In genomic region chr2:148927010-148927409, GRCh38 we compare ENCODE assay signal across 8 cellular contexts. TPM values are rescaled to one million over a fixed set of nuclear protein-coding genes. Genes with fewer than 3 reads are reported as not detected.
DNase-seq lines count a peak whose midpoint lies in the region; ATAC-seq lines count a peak whose summit lies in the region.

No MANE protein-coding gene starts in this region.

- peaks cover 25% of the 10 kb centered on the region for H3K4me1 Mint-ChIP-seq in stimulated activated effector memory CD8-positive, alpha-beta T cell treated with anti-CD3 and anti-CD28 coated beads, Interleukin-12 subunit alpha, Interleukin-12 subunit beta, amount 100 ng/mL, for 72 hours

- H3K9me3 ChIP-seq in aorta (ENCODE audit: control insufficient read depth, low read length) = no peaks in the 10 kb centered on the region

- 86 to 90% methylated on average over 12 of the region's 12 CpGs for WGBS in aorta, 2 donors

- no peaks in the 10 kb centered on the region for H3K4me1 ChIP-seq in aorta (ENCODE audit: control insufficient read depth in 1 of 2, insufficient read depth in 2 of 2, low read length in 2 of 2)

- H3K27me3 ChIP-seq in aorta (ENCODE audit: control insufficient read depth in 1 of 2, insufficient read depth in 2 of 2, low read length in 1 of 2) = no peaks in the 10 kb centered on the region

- peak; percentile 10 for DNase-seq in T-helper 9 cell
- DNase-seq in stimulated activated effector memory CD8-positive, alpha-beta T cell treated with anti-CD3 and anti-CD28 coated beads, Interleukin-12 subunit alpha, Interleukin-12 subunit beta, amount 100 ng/mL, for 72 hours (ENCODE audit: low spot score in 2 of 2) = peak; percentile 14 to 65
- DNase-seq in effector CD4-positive, alpha-beta T cell = no peak
- DNase-seq in KBM-7 = no peak
- DNase-seq in aorta = no peak

- H3K4me3 Mint-ChIP-seq in stimulated activated effector memory CD8-positive, alpha-beta T cell treated with anti-CD3 and anti-CD28 coated beads, Interleukin-12 subunit alpha, Interleukin-12 subunit beta, amount 100 ng/mL, for 72 hours = peak overlapping the region; percentile 81

- intact Hi-C loops in aorta (cut with DNase I) = no loop called here

- H3K36me3 Mint-ChIP-seq in stimulated activated effector memory CD8-positive, alpha-beta T cell treated with anti-CD3 and anti-CD28 coated beads, Interleukin-12 subunit alpha, Interleukin-12 subunit beta, amount 100 ng/mL, for 72 hours = no peaks in the 10 kb centered on the region

- H3K9me3 Mint-ChIP-seq in stimulated activated effector memory CD8-positive, alpha-beta T cell treated with anti-CD3 and anti-CD28 coated beads, Interleukin-12 subunit alpha, Interleukin-12 subunit beta, amount 100 ng/mL, for 72 hours = no peaks in the 10 kb centered on the region

- H3K27ac Mint-ChIP-seq in stimulated activated effector memory CD8-positive, alpha-beta T cell treated with anti-CD3 and anti-CD28 coated beads, Interleukin-12 subunit alpha, Interleukin-12 subunit beta, amount 100 ng/mL, for 72 hours = peak overlapping the region; percentile 92

- no peak overlapping the region for H3K27ac ChIP-seq in aorta (ENCODE audit: low read depth in 1 of 2, low read length in 2 of 2)

- ATAC-seq in GM19324 (IDR thresholded peaks at IDR 0.05; ENCODE audit: low FRiP score, unreplicated experiment) (peak; percentile 48), HG03039 (IDR thresholded peaks at IDR 0.05; ENCODE audit: unreplicated experiment) (peak; percentile 72), esophagus mucosa (peak; percentile 54), aorta (ENCODE audit: low FRiP score) (no peak)
- peak; percentile 85 for ATAC-seq in stimulated activated effector memory CD8-positive, alpha-beta T cell treated with anti-CD3 and anti-CD28 coated beads, Interleukin-12 subunit alpha, Interleukin-12 subunit beta, amount 100 ng/mL, for 72 hours

- no peak overlapping the region for H3K4me3 ChIP-seq in aorta (ENCODE audit: low read length in 2 of 2)

- in situ Hi-C loops in KBM-7 (cut with MboI; ENCODE audit: low pct_unique_long_range_greater_than_20kb, low sequenced_read_pairs) = no loop called here

- no peaks in the 10 kb centered on the region for H3K36me3 ChIP-seq in aorta (ENCODE audit: control insufficient read depth in 1 of 2, insufficient read depth in 2 of 2, low read length in 1 of 2)

RNA-seq across cellular contexts. Expression of gene KIF5C, which starts 52.0 kb away (rescaled TPM):
- total RNA-seq in esophagus mucosa (0.08 TPM), aorta (1 to 10 TPM; 2.3 to 3.4 TPM)
- 1 to 10 TPM; 1.5 TPM for polyA plus RNA-seq in aorta

Comparison
In these comparisons a context has a peak if more than half of its experiments do, and no peak if none do; other contexts are left out.
1. DNase-seq: peak in T-helper 9 cell (single experiment) and stimulated activated effector memory CD8-positive, alpha-beta T cell treated with anti-CD3 and anti-CD28 coated beads, Interleukin-12 subunit alpha, Interleukin-12 subunit beta, amount 100 ng/mL, for 72 hours (2 of 2); none in effector CD4-positive, alpha-beta T cell (single experiment), KBM-7 (single experiment) and aorta (0 of 2).